ENCODE assay signal across 7 cellular contexts in genomic region chr10:132616170-132616994, GRCh38.
DNase-seq lines count a peak whose midpoint lies in the region; ATAC-seq and TF ChIP-seq lines count a peak whose summit lies in the region.

No MANE protein-coding gene starts in this region.

- peaks cover 0 to 10% (median 3%) of the 10 kb centered on the region in 4 donors for H3K36me3 ChIP-seq in upper lobe of left lung

- H3K4me1 Mint-ChIP-seq in activated CD4-positive, alpha-beta T cell treated with anti-CD3 and anti-CD28 coated beads, Interleukin-2, amount 10 ng/mL, durations not matched to agents 24 days and 14 days = peaks cover 21% of the 10 kb centered on the region
- peaks cover 28% of the 10 kb centered on the region for H3K4me1 Mint-ChIP-seq in activated naive CD4-positive, alpha-beta T cell treated with anti-CD3 and anti-CD28 coated beads for 36 hours (ENCODE audit: low read depth)

- no peak for TF ChIP-seq POLR2A in upper lobe of left lung (IDR thresholded peaks at IDR 0.05)

- H3K4me3 ChIP-seq in upper lobe of left lung = no peak overlapping the region

- H3K27ac Mint-ChIP-seq in activated CD4-positive, alpha-beta T cell treated with anti-CD3 and anti-CD28 coated beads, Interleukin-2, amount 10 ng/mL, durations not matched to agents 24 days and 14 days = peak overlapping the region; percentile 89
- H3K27ac Mint-ChIP-seq in activated naive CD4-positive, alpha-beta T cell treated with anti-CD3 and anti-CD28 coated beads for 36 hours = peak overlapping the region; percentile 5

- H3K27ac ChIP-seq in upper lobe of left lung = no peak overlapping the region

- peak; percentile 23 to 57 for ATAC-seq in upper lobe of left lung (ENCODE audit: low FRiP score in 2 of 2)
- no peak for ATAC-seq in GM21423 (IDR thresholded peaks at IDR 0.05; ENCODE audit: unreplicated experiment)
- ATAC-seq in HG03432 (IDR thresholded peaks at IDR 0.05; ENCODE audit: unreplicated experiment) = no peak

- peaks cover 10% of the 10 kb centered on the region for H3K27me3 Mint-ChIP-seq in activated CD4-positive, alpha-beta T cell treated with anti-CD3 and anti-CD28 coated beads, Interleukin-2, amount 10 ng/mL, durations not matched to agents 24 days and 14 days
- no peaks in the 10 kb centered on the region for H3K27me3 Mint-ChIP-seq in activated naive CD4-positive, alpha-beta T cell treated with anti-CD3 and anti-CD28 coated beads for 36 hours (ENCODE audit: low read depth)

- H3K4me1 ChIP-seq in upper lobe of left lung = peaks cover 0 to 29% (median 3%) of the 10 kb centered on the region in 4 donors

- H3K27me3 ChIP-seq in upper lobe of left lung = no peaks in the 10 kb centered on the region

- peaks cover 37% of the 10 kb centered on the region for H3K36me3 Mint-ChIP-seq in activated CD4-positive, alpha-beta T cell treated with anti-CD3 and anti-CD28 coated beads, Interleukin-2, amount 10 ng/mL, durations not matched to agents 24 days and 14 days (ENCODE audit: low read depth)
- H3K36me3 Mint-ChIP-seq in activated naive CD4-positive, alpha-beta T cell treated with anti-CD3 and anti-CD28 coated beads for 36 hours (ENCODE audit: low read depth) = peaks cover 34% of the 10 kb centered on the region

- TF ChIP-seq EP300 in upper lobe of left lung (IDR thresholded peaks at IDR 0.05) = peak in 2 of 4 donors; percentile 31 to 61

- peak; percentile 86 for DNase-seq in activated CD4-positive, alpha-beta T cell treated with anti-CD3 and anti-CD28 coated beads, Interleukin-2, amount 10 ng/mL, durations not matched to agents 24 days and 14 days
- DNase-seq in activated naive CD4-positive, alpha-beta T cell treated with anti-CD3 and anti-CD28 coated beads for 36 hours = peak; percentile 62
- DNase-seq in posterior vena cava (ENCODE audit: low spot score) (peak; percentile 78), upper lobe of left lung (no peak), NCI-H748 (lab: John Stamatoyannopoulos, UW; ENCODE audit: unreplicated experiment) (no peak)

- CTCF ChIA-PET in activated naive CD4-positive, alpha-beta T cell treated with anti-CD3 and anti-CD28 coated beads for 36 hours (lab: Charles Lee) = no interaction called here

- H3K9me3 Mint-ChIP-seq in activated CD4-positive, alpha-beta T cell treated with anti-CD3 and anti-CD28 coated beads, Interleukin-2, amount 10 ng/mL, durations not matched to agents 24 days and 14 days = peaks cover 17% of the 10 kb centered on the region
- peaks cover 32% of the 10 kb centered on the region for H3K9me3 Mint-ChIP-seq in activated naive CD4-positive, alpha-beta T cell treated with anti-CD3 and anti-CD28 coated beads for 36 hours

- peaks cover 7 to 16% (median 8%) of the 10 kb centered on the region in 4 donors for H3K9me3 ChIP-seq in upper lobe of left lung

- no peak for TF ChIP-seq CTCF in upper lobe of left lung (IDR thresholded peaks at IDR 0.05)

- intact Hi-C loops in activated CD4-positive, alpha-beta T cell treated with anti-CD3 and anti-CD28 coated beads, Interleukin-2, amount 10 ng/mL, durations not matched to agents 24 days and 14 days (cut with micrococcal nuclease) = loop anchor here (1.0 kb wide), 2 partner anchors 28 to 41 kb away; no protein-coding TSS in a partner anchor
- intact Hi-C loops in activated naive CD4-positive, alpha-beta T cell treated with anti-CD3 and anti-CD28 coated beads for 36 hours (cut with micrococcal nuclease) = no loop called here
- intact Hi-C loops in posterior vena cava (cut with DNase I) = no loop called here

- WGBS in upper lobe of left lung, 2 donors = 83 to 92% methylated on average over 26 to 30 of the region's 30 CpGs

- peak overlapping the region; percentile 48 for H3K4me3 Mint-ChIP-seq in activated CD4-positive, alpha-beta T cell treated with anti-CD3 and anti-CD28 coated beads, Interleukin-2, amount 10 ng/mL, durations not matched to agents 24 days and 14 days
- H3K4me3 Mint-ChIP-seq in activated naive CD4-positive, alpha-beta T cell treated with anti-CD3 and anti-CD28 coated beads for 36 hours = no peak overlapping the region

Comparison
In these comparisons a context has a peak if more than half of its experiments do, and no peak if none do; other contexts are left out.
1. DNase-seq: peak in activated CD4-positive, alpha-beta T cell treated with anti-CD3 and anti-CD28 coated beads, Interleukin-2, amount 10 ng/mL, durations not matched to agents 24 days and 14 days (single experiment), activated naive CD4-positive, alpha-beta T cell treated with anti-CD3 and anti-CD28 coated beads for 36 hours (single experiment) and posterior vena cava (single experiment); none in upper lobe of left lung (0 of 2) and NCI-H748 (single experiment).
2. ATAC-seq: peak in upper lobe of left lung (2 of 2); none in GM21423 (single experiment) and HG03432 (single experiment).